ENCODE assay signal across 23 cellular contexts in genomic region chr16:28097500-28097899, GRCh38. TPM values are rescaled to one million over a fixed set of nuclear protein-coding genes. Genes with fewer than 3 reads are reported as not detected.
DNase-seq lines count a peak whose midpoint lies in the region; ATAC-seq, FAIRE-seq and TF ChIP-seq lines count a peak whose summit lies in the region.
"Had no signal": no experiment of that assay in that cellular context is flagged by ENCODE, and none has a peak within 500 bp of the region (broad histone marks: within the 10 kb centered on the region; RNA-seq: fewer than 3 reads in every experiment).

No MANE protein-coding gene starts in this region.

- no peak for ATAC-seq in activated naive CD4-positive, alpha-beta T cell treated with anti-CD3 and anti-CD28 coated beads, Interleukin-2, amount 50 U/mL, for 72 hours
- no peak for ATAC-seq in lower lobe of right lung
- no peak for ATAC-seq in GM19351 (IDR thresholded peaks at IDR 0.05; ENCODE audit: unreplicated experiment)
- no peak for ATAC-seq in HepG2
- ATAC-seq: HCT116 had no signal

- H3K27me3 Mint-ChIP-seq in activated naive CD4-positive, alpha-beta T cell treated with anti-CD3 and anti-CD28 coated beads, Interleukin-2, amount 10 ng/mL, durations not matched to agents 7 days and 5 days = no peaks in the 10 kb centered on the region
- H3K27me3 Mint-ChIP-seq: CD4-positive, CD25-positive, alpha-beta regulatory T cell had no signal

- no peak overlapping the region for H3K4me3 ChIP-seq in lower lobe of right lung
- H3K4me3 ChIP-seq in spleen = no peak overlapping the region
- H3K4me3 ChIP-seq in HepG2 (replicated peaks in 1 of 3; ENCODE audit: insufficient read depth in 1 of 3, low read depth in 2 of 3, low read length in 3 of 3) = no peak overlapping the region
- H3K4me3 ChIP-seq: GM23248, PC-9 had no signal

- H3K36me3 Mint-ChIP-seq in activated naive CD4-positive, alpha-beta T cell treated with anti-CD3 and anti-CD28 coated beads, Interleukin-2, amount 50 U/mL, for 72 hours = peaks cover 18 to 19% of the 10 kb centered on the region in 2 donors
- peaks cover 47% of the 10 kb centered on the region for H3K36me3 Mint-ChIP-seq in activated naive CD4-positive, alpha-beta T cell treated with anti-CD3 and anti-CD28 coated beads, Interleukin-2, amount 10 ng/mL, durations not matched to agents 7 days and 5 days

- no peak for FAIRE-seq in HepG2 (lab: Jason Lieb, UNC)
- FAIRE-seq: A204.1, G401.6 had no signal

- no peak for TF ChIP-seq POLR2A in spleen (IDR thresholded peaks at IDR 0.05)
- no peak for TF ChIP-seq POLR2A in HepG2 (IDR thresholded peaks at IDR 0.05; ENCODE audit: insufficient read depth in 1 of 2, low read depth in 2 of 2, low read length in 2 of 2)

- no peaks in the 10 kb centered on the region for H3K27me3 ChIP-seq in lower lobe of right lung (ENCODE audit: low read depth)
- H3K27me3 ChIP-seq in spleen (replicated peaks in 1 of 7) = no peaks in the 10 kb centered on the region
- no peaks in the 10 kb centered on the region for H3K27me3 ChIP-seq in HepG2 (ENCODE audit: control insufficient read depth in 1 of 2, insufficient read depth in 2 of 2, low read length in 2 of 2)
- H3K27me3 ChIP-seq: BE2C had no signal

- no peaks in the 10 kb centered on the region for H3K4me1 Mint-ChIP-seq in activated naive CD4-positive, alpha-beta T cell treated with anti-CD3 and anti-CD28 coated beads, Interleukin-2, amount 10 ng/mL, durations not matched to agents 7 days and 5 days

- peak overlapping the region; percentile 16 to 38 for H3K27ac Mint-ChIP-seq in activated naive CD4-positive, alpha-beta T cell treated with anti-CD3 and anti-CD28 coated beads, Interleukin-2, amount 50 U/mL, for 72 hours
- no peak overlapping the region for H3K27ac Mint-ChIP-seq in activated naive CD4-positive, alpha-beta T cell treated with anti-CD3 and anti-CD28 coated beads, Interleukin-2, amount 10 ng/mL, durations not matched to agents 7 days and 5 days

- no peak for DNase-seq in activated naive CD4-positive, alpha-beta T cell treated with anti-CD3 and anti-CD28 coated beads, Interleukin-2, amount 50 U/mL, for 72 hours (ENCODE audit: low spot score in 2 of 2)
- DNase-seq in activated naive CD4-positive, alpha-beta T cell treated with anti-CD3 and anti-CD28 coated beads, Interleukin-2, amount 10 ng/mL, durations not matched to agents 7 days and 5 days = no peak
- peak; percentile 24 for DNase-seq in lower lobe of right lung
- DNase-seq in spleen = peak; percentile 65
- DNase-seq in GM10266 (ENCODE audit: extremely low spot score) = no peak
- DNase-seq in HepG2 (ENCODE audit: low spot score) = no peak
- DNase-seq in HuH-7.5 (ENCODE audit: low spot score) = no peak
- DNase-seq: BE2C; CD4-positive, CD25-positive, alpha-beta regulatory T cell; COR-L47; MM.1S; NCI-H1092; NCI-H1436 treated with DMSO at 0.1 percent for 48 hours; NCI-H2029; NCI-H526; PC-9 had no signal

- H3K9me3 ChIP-seq in lower lobe of right lung = no peaks in the 10 kb centered on the region
- no peaks in the 10 kb centered on the region for H3K9me3 ChIP-seq in spleen
- no peaks in the 10 kb centered on the region for H3K9me3 ChIP-seq in HepG2 (ENCODE audit: low read length)
- H3K9me3 ChIP-seq: BE2C had no signal

- intact Hi-C loops in lower lobe of right lung (cut with DNase I) (no loop called here), spleen (cut with DNase I; ENCODE audit: low total_unique reads) (no loop called here), HepG2 (cut with micrococcal nuclease; ENCODE audit: unreplicated experiment) (no loop called here)

- no peak for TF ChIP-seq RAD21 in HepG2 (CRISPR knock-in tag; IDR thresholded peaks at IDR 0.05)

- no peak overlapping the region for H3K4me3 Mint-ChIP-seq in activated naive CD4-positive, alpha-beta T cell treated with anti-CD3 and anti-CD28 coated beads, Interleukin-2, amount 10 ng/mL, durations not matched to agents 7 days and 5 days
- H3K4me3 Mint-ChIP-seq: CD4-positive, CD25-positive, alpha-beta regulatory T cell had no signal

- CTCF ChIA-PET in activated naive CD4-positive, alpha-beta T cell treated with anti-CD3 and anti-CD28 coated beads, Interleukin-2, amount 10 ng/mL, durations not matched to agents 7 days and 5 days (lab: Charles Lee) = interaction anchor here (1.3 kb wide), 1 partner anchor 121 kb away, joined by 3 read pairs; no protein-coding TSS in a partner anchor
- CTCF ChIA-PET in HepG2 (lab: Yijun Ruan, JAX; ENCODE audit: low intra/inter-chr PET ratio, low total read pairs) = no interaction called here

- in situ Hi-C loops in HepG2 (cut with HindIII; ENCODE audit: extremely low pct_ligation_motif_present, low pct_unique_long_range_greater_than_20kb) = no loop called here

- no TSS peak for BruUV-seq in HepG2 (replicated peaks; lab: Mats Ljungman, UMichigan)

- no peaks in the 10 kb centered on the region for H4K20me1 ChIP-seq in HepG2 (ENCODE audit: insufficient read depth, low read length)

- TF ChIP-seq EP300 in HepG2 (IDR thresholded peaks at IDR 0.05; ENCODE audit: low read depth in 2 of 2, low read length in 2 of 2) (no peak), HepG2 (CRISPR knock-in tag; IDR thresholded peaks at IDR 0.05; ENCODE audit: borderline replicate concordance) (no peak)

- H3K27ac ChIP-seq in lower lobe of right lung (no peak overlapping the region), spleen (no peak overlapping the region), HepG2 (ENCODE audit: extremely low read length, insufficient read depth, low read length) (no peak overlapping the region)
- H3K27ac ChIP-seq: GM23248, PC-9, RWPE1 had no signal

- H3K9me3 Mint-ChIP-seq in activated naive CD4-positive, alpha-beta T cell treated with anti-CD3 and anti-CD28 coated beads, Interleukin-2, amount 50 U/mL, for 72 hours = no peaks in the 10 kb centered on the region
- no peaks in the 10 kb centered on the region for H3K9me3 Mint-ChIP-seq in activated naive CD4-positive, alpha-beta T cell treated with anti-CD3 and anti-CD28 coated beads, Interleukin-2, amount 10 ng/mL, durations not matched to agents 7 days and 5 days

- no peak overlapping the region for H2AFZ ChIP-seq in HepG2 (ENCODE audit: low read length)
- H2AFZ ChIP-seq: GM23248, PC-9 had no signal

- H3K79me2 ChIP-seq in HepG2 (ENCODE audit: insufficient read depth, low read length) = no peaks in the 10 kb centered on the region

- H3K4me1 ChIP-seq in lower lobe of right lung = no peaks in the 10 kb centered on the region
- H3K4me1 ChIP-seq in spleen = no peaks in the 10 kb centered on the region
- no peaks in the 10 kb centered on the region for H3K4me1 ChIP-seq in HepG2 (ENCODE audit: insufficient read depth, low read length)
- H3K4me1 ChIP-seq: BE2C had no signal

- H3K9ac ChIP-seq in HepG2 (ENCODE audit: insufficient read depth, low read depth, low read length) = no peak overlapping the region
- H3K9ac ChIP-seq: GM23248 had no signal

- no peak overlapping the region for H3K4me2 ChIP-seq in HepG2 (ENCODE audit: low read depth, low read length)
- H3K4me2 ChIP-seq: PC-9 had no signal

- POLR2A ChIA-PET in HepG2 (lab: Yijun Ruan, JAX) = no interaction called here

- WGBS in spleen, 5 donors = 76 to 97% (median 84%) methylated on average over 6 of the region's 6 CpGs
- WGBS in HepG2 (ENCODE audit: low lambda C conversion rate) = 98% methylated on average over 6 of the region's 6 CpGs

- H3K36me3 ChIP-seq in lower lobe of right lung (peaks cover 63% of the 10 kb centered on the region), spleen (peaks cover 10 to 94% (median 64%) of the 10 kb centered on the region in 6 donors), HepG2 (replicated peaks in 1 of 2; ENCODE audit: control insufficient read depth in 1 of 2, insufficient read depth in 2 of 2, low read length in 2 of 2) (peaks cover 35 to 54% of the 10 kb centered on the region in 2 experiments)

- no peak for TF ChIP-seq CTCF in lower lobe of right lung (IDR thresholded peaks at IDR 0.05)
- TF ChIP-seq CTCF in spleen (IDR thresholded peaks at IDR 0.05 in 8 of 11, conservative IDR thresholded peaks at IDR 0.05 in 3 of 11) = no peak
- no peak for TF ChIP-seq CTCF in GM10266 (IDR thresholded peaks at IDR 0.05; ENCODE audit: control insufficient read depth, insufficient read depth, low read depth, missing control alignments)
- no peak for TF ChIP-seq CTCF in HepG2 (CRISPR knock-in tag; IDR thresholded peaks at IDR 0.05)

TF ChIP-seq in HepG2, 621 proteins besides CTCF, POLR2A, EP300 and RAD21 (continues in another document):
- TF ChIP-seq SIN3A (IDR thresholded peaks at IDR 0.05; ENCODE audit: borderline replicate concordance, low read depth, low read length) = no peak

RNA-seq across cellular contexts. Expression of gene GSG1L, which starts 34.0 kb away (rescaled TPM):
- under 1 TPM in 1 of 2 donors, not detected in 1; 0.52 TPM for total RNA-seq in activated naive CD4-positive, alpha-beta T cell treated with anti-CD3 and anti-CD28 coated beads, Interleukin-2, amount 50 U/mL, for 72 hours
- total RNA-seq in lower lobe of right lung (0.30 TPM), spleen (under 1 TPM in 3 of 7 donors, not detected in 4; 0.22 to 0.57 (median 0.29) TPM), HepG2 (2016; rRNA removed; fragmentation: Illumina TruSeq; extraction: Trizol) (not detected in 2 replicates)
- polyA plus RNA-seq in spleen (under 1 TPM in 1 of 3 donors, not detected in 2; 0.58 TPM), HepG2 (2011; rRNA removed) (not detected in 2 replicates)
- not detected in 2 replicates for total RNA-seq in HepG2 (2016; cell fraction: cytosol; rRNA removed; fragmentation: Illumina TruSeq; extraction: Trizol; ENCODE audit: low read depth)
- total RNA-seq in HepG2 (2016; cell fraction: insoluble cytoplasmic fraction; rRNA removed; fragmentation: Illumina TruSeq; extraction: Trizol) = not detected in 2 replicates
- not detected in 2 replicates for total RNA-seq in HepG2 (2016; cell fraction: membrane; rRNA removed; fragmentation: Illumina TruSeq; extraction: Trizol)
- not detected in 2 replicates for total RNA-seq in HepG2 (2016; cell fraction: nucleus; rRNA removed; fragmentation: Illumina TruSeq; extraction: Trizol)
- not detected in 2 replicates for polyA plus RNA-seq in HepG2 (2011; cell fraction: cytosol; rRNA removed)
- not detected in 2 replicates for polyA plus RNA-seq in HepG2 (2011; cell fraction: nucleus; rRNA removed)
- polyA plus RNA-seq in HepG2 (2012) = not detected in 2 replicates
- polyA plus RNA-seq in HepG2 (2016; cell fraction: cytosol; fragmentation: Illumina TruSeq; extraction: Trizol; ENCODE audit: low read depth) = not detected in 2 replicates
- not detected in 2 replicates for polyA plus RNA-seq in HepG2 (2016; cell fraction: insoluble cytoplasmic fraction; fragmentation: Illumina TruSeq; extraction: Trizol; ENCODE audit: low read depth)
- polyA plus RNA-seq in HepG2 (2016; cell fraction: membrane; fragmentation: Illumina TruSeq; extraction: Trizol; ENCODE audit: low read depth) = not detected in 2 replicates
- polyA plus RNA-seq in HepG2 (2016; cell fraction: nucleus; fragmentation: Illumina TruSeq; extraction: Trizol; ENCODE audit: insufficient read depth, low read depth) = not detected in 2 replicates
- not detected in 2 replicates for polyA minus RNA-seq in HepG2 (2011; rRNA and poly(A)+ RNA removed; ENCODE audit: low replicate concordance)
- not detected in 2 replicates for polyA minus RNA-seq in HepG2 (2011; cell fraction: cytosol; rRNA and poly(A)+ RNA removed)
- polyA minus RNA-seq in HepG2 (2011; cell fraction: nucleus; rRNA and poly(A)+ RNA removed) = not detected in 2 replicates
- total RNA-seq: CD4-positive, CD25-positive, alpha-beta regulatory T cell; GM23248; LHCN-M2; PC-9 had no signal
- polyA plus RNA-seq: GM23248 had no signal

Comparison
In these comparisons a context has a peak if more than half of its experiments do, and no peak if none do; other contexts are left out.
1. DNase-seq: peak in lower lobe of right lung (single experiment) and spleen (single experiment); none in activated naive CD4-positive, alpha-beta T cell treated with anti-CD3 and anti-CD28 coated beads, Interleukin-2, amount 50 U/mL, for 72 hours (0 of 2), activated naive CD4-positive, alpha-beta T cell treated with anti-CD3 and anti-CD28 coated beads, Interleukin-2, amount 10 ng/mL, durations not matched to agents 7 days and 5 days (single experiment), GM10266 (single experiment), HepG2 (single experiment) and HuH-7.5 (single experiment).